1 cellular context compared by ENCODE assay signal in genomic region chr22:29477919-29478318, GRCh38.
TF ChIP-seq lines count a peak whose summit lies in the region.

No MANE protein-coding gene starts in this region.

TF ChIP-seq in HCT116, 20 proteins besides CTCF, POLR2A, EP300 and RAD21 (continued from another document):
- TF ChIP-seq ZNF274 (IDR thresholded peaks at IDR 0.05; ENCODE audit: low read depth, low read length) = no peak
- no peak for TF ChIP-seq EZH2 (IDR thresholded peaks at IDR 0.05)
- TF ChIP-seq, protein P1, sequence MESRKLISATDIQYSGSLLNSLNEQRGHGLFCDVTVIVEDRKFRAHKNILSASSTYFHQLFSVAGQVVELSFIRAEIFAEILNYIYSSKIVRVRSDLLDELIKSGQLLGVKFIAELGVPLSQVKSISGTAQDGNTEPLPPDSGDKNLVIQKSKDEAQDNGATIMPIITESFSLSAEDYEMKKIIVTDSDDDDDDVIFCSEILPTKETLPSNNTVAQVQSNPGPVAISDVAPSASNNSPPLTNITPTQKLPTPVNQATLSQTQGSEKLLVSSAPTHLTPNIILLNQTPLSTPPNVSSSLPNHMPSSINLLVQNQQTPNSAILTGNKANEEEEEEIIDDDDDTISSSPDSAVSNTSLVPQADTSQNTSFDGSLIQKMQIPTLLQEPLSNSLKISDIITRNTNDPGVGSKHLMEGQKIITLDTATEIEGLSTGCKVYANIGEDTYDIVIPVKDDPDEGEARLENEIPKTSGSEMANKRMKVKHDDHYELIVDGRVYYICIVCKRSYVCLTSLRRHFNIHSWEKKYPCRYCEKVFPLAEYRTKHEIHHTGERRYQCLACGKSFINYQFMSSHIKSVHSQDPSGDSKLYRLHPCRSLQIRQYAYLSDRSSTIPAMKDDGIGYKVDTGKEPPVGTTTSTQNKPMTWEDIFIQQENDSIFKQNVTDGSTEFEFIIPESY (IDR thresholded peaks at IDR 0.05; ENCODE audit: extremely low read depth, insufficient replicate concordance, low read length) = no peak
- TF ChIP-seq JUND (IDR thresholded peaks at IDR 0.05) = no peak
TF ChIP-seq in HCT116: peak in this region for 0.
